35 cellular contexts compared by ENCODE assay signal in the genomic region with DNA sequence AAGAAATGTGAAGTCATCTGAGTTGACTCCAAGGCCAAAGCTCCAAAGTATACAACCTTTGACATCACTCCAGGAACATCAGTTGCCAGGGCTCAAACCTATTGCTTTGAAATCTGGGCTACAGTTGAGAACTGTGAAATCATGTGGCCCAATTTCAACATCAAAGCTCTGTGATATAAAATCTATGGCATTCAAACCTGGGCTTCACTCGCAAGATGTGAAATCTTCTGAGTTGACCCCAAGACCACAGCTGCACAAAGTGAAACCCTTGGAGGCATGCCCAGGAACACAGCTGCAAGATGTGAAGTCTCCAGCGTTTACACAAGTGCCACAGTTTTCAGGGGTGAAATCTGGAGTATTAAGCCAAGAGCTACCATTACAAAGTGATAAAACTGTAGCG. TPM values are rescaled to one million over a fixed set of nuclear protein-coding genes. Genes with fewer than 3 reads are reported as not detected.
DNase-seq lines count a peak whose midpoint lies in the region; ATAC-seq, FAIRE-seq and TF ChIP-seq lines count a peak whose summit lies in the region.
"Had no signal": no experiment of that assay in that cellular context is flagged by ENCODE, and none has a peak within 500 bp of the region (broad histone marks: within the 10 kb centered on the region; RNA-seq: fewer than 3 reads in every experiment).

No MANE protein-coding gene starts in this region.

- H3K27me3 ChIP-seq in mammary epithelial cell (ENCODE audit: insufficient read depth, low read length) (no peaks in the 10 kb centered on the region), SK-N-SH (ENCODE audit: insufficient read depth) (no peaks in the 10 kb centered on the region)
- H3K27me3 ChIP-seq: adrenal gland, MG63 had no signal

- H3K36me3 ChIP-seq in mammary epithelial cell (ENCODE audit: insufficient read depth, low read length) (no peaks in the 10 kb centered on the region), SK-N-SH (replicated peaks in 1 of 2; ENCODE audit: control insufficient read depth in 1 of 2, insufficient read depth in 2 of 2, low read length in 1 of 2) (no peaks in the 10 kb centered on the region)
- H3K36me3 ChIP-seq: adrenal gland, MG63 had no signal

- no peak overlapping the region for H3K4me3 ChIP-seq in mammary epithelial cell (replicated peaks in 1 of 3; ENCODE audit: insufficient read depth in 1 of 3, low read depth in 2 of 3, low read length in 3 of 3)
- no peak overlapping the region for H3K4me3 ChIP-seq in astrocyte of the spinal cord (ENCODE audit: low read depth, low read length)
- H3K4me3 ChIP-seq in SK-N-SH (ENCODE audit: low read depth in 2 of 2, low read length in 1 of 2), result no peak overlapping the region
- H3K4me3 ChIP-seq: adrenal gland, GM23338, MG63, psoas muscle had no signal

- no peak for FAIRE-seq in H54 (lab: Jason Lieb, UNC)
- FAIRE-seq: bronchial epithelial cell, colon, endothelial cell of umbilical vein had no signal

- no TSS peak for BruUV-seq in MCF 10A (replicated peaks; lab: Mats Ljungman, UMichigan)
- no TSS peak for BruUV-seq in mammary epithelial cell (replicated peaks; lab: Mats Ljungman, UMichigan)

- in situ Hi-C loops in mammary epithelial cell (cut with MboI; ENCODE audit: low sequenced_read_pairs in 2 of 2), result no loop called here
- in situ Hi-C loops in astrocyte of the spinal cord (cut with HindIII; ENCODE audit: low sequenced_read_pairs), result no loop called here

- H3K79me2 ChIP-seq in mammary epithelial cell (ENCODE audit: insufficient read depth, low read length), result no peaks in the 10 kb centered on the region
- no peaks in the 10 kb centered on the region for H3K79me2 ChIP-seq in SK-N-SH (ENCODE audit: insufficient read depth)

- H3F3A ChIP-seq in SK-N-SH (replicated peaks; ENCODE audit: insufficient read depth), result no peaks in the 10 kb centered on the region

- H4K20me1 ChIP-seq in mammary epithelial cell (ENCODE audit: insufficient read depth, low read length) (no peaks in the 10 kb centered on the region), SK-N-SH (ENCODE audit: insufficient read depth) (no peaks in the 10 kb centered on the region)

- dilution Hi-C loops in mammary epithelial cell (cut with HindIII; ENCODE audit: low sequenced_read_pairs), result no loop called here

- no peak overlapping the region for H2AFZ ChIP-seq in mammary epithelial cell (ENCODE audit: low read depth, low read length)
- H2AFZ ChIP-seq in SK-N-SH (ENCODE audit: low read depth), result no peak overlapping the region
- H2AFZ ChIP-seq: GM23338 had no signal

- H3K4me1 ChIP-seq in mammary epithelial cell (ENCODE audit: insufficient read depth, low read length) (peaks cover 6% of the 10 kb centered on the region), SK-N-SH (ENCODE audit: control insufficient read depth in 1 of 2, insufficient read depth in 2 of 2, low read depth in 1 of 2, low read length in 1 of 2) (no peaks in the 10 kb centered on the region)
- H3K4me1 ChIP-seq: adrenal gland, psoas muscle had no signal

- H3K9ac ChIP-seq in mammary epithelial cell (ENCODE audit: insufficient read depth, low read length), result no peak overlapping the region
- H3K9ac ChIP-seq in SK-N-SH, result no peak overlapping the region

- peaks cover 20% of the 10 kb centered on the region for H3K9me3 ChIP-seq in mammary epithelial cell (replicated peaks; ENCODE audit: insufficient read depth, low read length)
- no peaks in the 10 kb centered on the region for H3K9me3 ChIP-seq in SK-N-SH
- H3K9me3 ChIP-seq: MG63 had no signal

- TF ChIP-seq POLR2A in H54 (IDR thresholded peaks at IDR 0.05; ENCODE audit: low read depth, low read length), result no peak

- POLR2A ChIA-PET in MCF 10A (lab: Yijun Ruan, JAX), result no interaction called here
- POLR2A ChIA-PET in SK-N-SH (lab: Yijun Ruan, JAX), result no interaction called here

- TF ChIP-seq RAD21 in SK-N-SH (IDR thresholded peaks at IDR 0.05; ENCODE audit: low read length), result no peak

- no peak for TF ChIP-seq EP300 in SK-N-SH (IDR thresholded peaks at IDR 0.05; ENCODE audit: borderline replicate concordance in 1 of 2, low read depth in 1 of 2, low read length in 1 of 2)

- H3K27ac ChIP-seq in mammary epithelial cell (ENCODE audit: insufficient read depth, low read depth, low read length) (no peak overlapping the region), SK-N-SH (ENCODE audit: low read depth in 2 of 2, low read length in 1 of 2) (no peak overlapping the region)
- H3K27ac ChIP-seq: 22Rv1, adrenal gland, psoas muscle had no signal

- no peak for TF ChIP-seq CTCF in MCF 10A (IDR thresholded peaks at IDR 0.05; ENCODE audit: unreplicated experiment)
- TF ChIP-seq CTCF in mammary epithelial cell (conservative IDR thresholded peaks at IDR 0.05 in 1 of 2, IDR thresholded peaks at IDR 0.05 in 1 of 2; ENCODE audit: extremely low read depth in 1 of 2, insufficient read depth in 1 of 2, low read depth in 1 of 2, low read length in 2 of 2), result no peak
- TF ChIP-seq CTCF in astrocyte of the spinal cord (IDR thresholded peaks at IDR 0.05; ENCODE audit: low read depth, low read length), result no peak
- no peak for TF ChIP-seq CTCF in SK-N-SH (IDR thresholded peaks at IDR 0.05)

- intact Hi-C loops in MCF 10A (cut with micrococcal nuclease) (no loop called here), mammary epithelial cell (cut with micrococcal nuclease) (no loop called here)

- WGBS in mammary epithelial cell (ENCODE audit: low coverage, missing lambda C conversion rate), result 89% methylated on average over 3 of the region's 3 CpGs
- 66% methylated on average over 3 of the region's 3 CpGs for WGBS in SK-N-SH (ENCODE audit: low lambda C conversion rate)

- CTCF ChIA-PET in MCF 10A (lab: Yijun Ruan, JAX), result no interaction called here
- CTCF ChIA-PET in mammary epithelial cell (lab: Charles Lee; ENCODE audit: low non-redundant PET), result no interaction called here
- CTCF ChIA-PET in SK-N-SH (lab: Yijun Ruan, JAX), result interaction anchor here (0.9 to 1.8 kb wide), 3 partner anchors 11 to 110 kb away, joined by 3 to 10 read pairs (median 3); no protein-coding TSS in a partner anchor

- H3K4me2 ChIP-seq in mammary epithelial cell (ENCODE audit: insufficient read depth, low read depth, low read length) (no peak overlapping the region), SK-N-SH (no peak overlapping the region)
- H3K4me2 ChIP-seq: GM23338 had no signal

- DNase-seq in MCF 10A (ENCODE audit: unreplicated experiment) (peak; percentile 9), mammary epithelial cell (no peak), astrocyte of the spinal cord (ENCODE audit: low read depth, low spot score) (peak; percentile 76), fibroblast of the conjunctiva (ENCODE audit: low read depth) (peak; percentile 79), NCI-H2227 (lab: John Stamatoyannopoulos, UW; ENCODE audit: unreplicated experiment) (no peak), SK-N-SH (no peak), H54 (ENCODE audit: insufficient read length, low spot score) (no peak)
- DNase-seq: activated CD4-positive, alpha-beta T cell treated with anti-CD3 and anti-CD28 coated beads, Interleukin-2, amount 50 U/mL, for 4 hours; activated naive CD4-positive, alpha-beta T cell; activated T-cell treated with anti-CD3 and anti-CD28 coated beads, Interleukin-2, amount 50 U/mL, for 72 hours; adrenal gland; foreskin melanocyte; HFFc6; kidney glomerular epithelial cell; MG63; midbrain; naive thymus-derived CD4-positive, alpha-beta T cell; NCI-H1105 treated with DMSO at 0.1 percent for 48 hours; NCI-H187 treated with DMSO at 0.1 percent for 48 hours; NCI-H524 treated with DMSO at 0.1 percent for 48 hours; occipital lobe; PC-3; psoas muscle; Right ventricle myocardium superior; stimulated activated naive B cell treated with anti-CD40 and anti-IgM and Interleukin-4, amounts not matched to agents 10 μg/mL and 1 μg/mL and 100 μg/mL, for 72 hours; substantia nigra had no signal

- ATAC-seq in HG02623 (IDR thresholded peaks at IDR 0.05; ENCODE audit: unreplicated experiment), result no peak
- ATAC-seq: activated CD4-positive, CD25-positive, alpha-beta regulatory T cell treated with anti-CD3 and anti-CD28 coated beads, Interleukin-2, amount 50 U/mL, for 24 hours; GM23338; PC-3; psoas muscle; stimulated activated naive B cell treated with anti-CD40 and anti-IgM and Interleukin-4, amounts not matched to agents 10 μg/mL and 1 μg/mL and 100 μg/mL, for 72 hours had no signal

- no peaks in the 10 kb centered on the region for H3K9me2 ChIP-seq in SK-N-SH

- no peaks in the 10 kb centered on the region for H3K4me1 Mint-ChIP-seq in MCF 10A (ENCODE audit: insufficient read depth, unreplicated experiment)
- H3K4me1 Mint-ChIP-seq: CD14-positive monocyte; GM23338; stimulated activated naive B cell treated with anti-CD40 and anti-IgM and Interleukin-4, amounts not matched to agents 10 μg/mL and 1 μg/mL and 100 μg/mL, for 72 hours had no signal

- no peak overlapping the region for H3K4me3 Mint-ChIP-seq in MCF 10A (ENCODE audit: unreplicated experiment)
- H3K4me3 Mint-ChIP-seq: activated T-cell treated with anti-CD3 and anti-CD28 coated beads, Interleukin-2, amount 50 U/mL, for 72 hours; CD14-positive monocyte; GM23338; HFFc6; naive thymus-derived CD4-positive, alpha-beta T cell; stimulated activated naive B cell treated with anti-CD40 and anti-IgM and Interleukin-4, amounts not matched to agents 10 μg/mL and 1 μg/mL and 100 μg/mL, for 72 hours; type B pancreatic cell had no signal

- H3K9me3 Mint-ChIP-seq in MCF 10A (ENCODE audit: unreplicated experiment), result no peaks in the 10 kb centered on the region

- H3K27ac Mint-ChIP-seq in MCF 10A (ENCODE audit: low read depth, unreplicated experiment), result no peak overlapping the region
- H3K27ac Mint-ChIP-seq: activated T-cell treated with anti-CD3 and anti-CD28 coated beads, Interleukin-2, amount 50 U/mL, for 72 hours; CD14-positive monocyte; GM23338; HFFc6; naive thymus-derived CD4-positive, alpha-beta T cell; stimulated activated naive B cell treated with anti-CD40 and anti-IgM and Interleukin-4, amounts not matched to agents 10 μg/mL and 1 μg/mL and 100 μg/mL, for 72 hours; type B pancreatic cell had no signal

- H3K27me3 Mint-ChIP-seq in MCF 10A (ENCODE audit: insufficient read depth, unreplicated experiment), result no peaks in the 10 kb centered on the region

- H3K36me3 Mint-ChIP-seq in MCF 10A (ENCODE audit: insufficient read depth, unreplicated experiment), result no peaks in the 10 kb centered on the region
- H3K36me3 Mint-ChIP-seq: CD14-positive monocyte, type B pancreatic cell had no signal

RNA-seq across cellular contexts. Expression of gene ZNF512, which starts 9.4 kb away (rescaled TPM):
- 19.9 and 25.5 TPM in 2 replicates for total RNA-seq in MCF 10A (2022)
- 10 to 100 TPM; 13.7 to 17.2 TPM for total RNA-seq in mammary epithelial cell
- polyA plus RNA-seq in mammary epithelial cell, result 8.6 TPM
- polyA minus RNA-seq in mammary epithelial cell, result 11.6 TPM
- polyA plus RNA-seq in SK-N-SH (2012; rRNA removed), result 22.3 and 36.5 TPM in 2 replicates
- polyA plus RNA-seq in SK-N-SH (2012; cell fraction: cytosol; rRNA removed), result 26.9 and 29.5 TPM in 2 replicates
- polyA plus RNA-seq in SK-N-SH (2012; cell fraction: nucleus; rRNA removed), result 87.7 and 112 TPM in 2 replicates
- total RNA-seq: PC-3 had no signal

RNA-seq across cellular contexts. Expression of gene CCDC121, which starts 55.4 kb away (rescaled TPM):
- 0.61 and 2.3 TPM in 2 replicates for total RNA-seq in MCF 10A (2022)
- 1 to 10 TPM; 1.2 to 1.9 TPM for total RNA-seq in mammary epithelial cell
- polyA plus RNA-seq in mammary epithelial cell, result 1.0 TPM
- not detected for polyA minus RNA-seq in mammary epithelial cell
- 2.3 and 2.7 TPM in 2 replicates for polyA plus RNA-seq in SK-N-SH (2012; rRNA removed)
- 2.5 and 2.8 TPM in 2 replicates for polyA plus RNA-seq in SK-N-SH (2012; cell fraction: cytosol; rRNA removed)
- 2.8 and 3.3 TPM in 2 replicates for polyA plus RNA-seq in SK-N-SH (2012; cell fraction: nucleus; rRNA removed)

RNA-seq across cellular contexts. Expression of gene GPN1, which starts 55.4 kb away (rescaled TPM):
- total RNA-seq in MCF 10A (2022) (28.6 and 30.5 TPM in 2 replicates), mammary epithelial cell (10 to 100 TPM; 42.9 to 46.8 TPM)
- polyA plus RNA-seq in mammary epithelial cell (64.0 TPM), SK-N-SH (2012; rRNA removed) (74.0 and 92.8 TPM in 2 replicates)
- polyA minus RNA-seq in mammary epithelial cell, result 75.2 TPM
- polyA plus RNA-seq in SK-N-SH (2012; cell fraction: cytosol; rRNA removed), result 97.6 and 100 TPM in 2 replicates
- 56.0 and 77.7 TPM in 2 replicates for polyA plus RNA-seq in SK-N-SH (2012; cell fraction: nucleus; rRNA removed)

Comparison
In these comparisons a context has a peak if more than half of its experiments do, and no peak if none do; other contexts are left out.
1. DNase-seq: peak in MCF 10A (single experiment), astrocyte of the spinal cord (single experiment) and fibroblast of the conjunctiva (single experiment); none in mammary epithelial cell (single experiment), NCI-H2227 (single experiment), SK-N-SH (single experiment) and H54 (single experiment).